ENCODE assay signal across 16 cellular contexts in genomic region chr17:45388604-45389325, GRCh38. TPM values are rescaled to one million over a fixed set of nuclear protein-coding genes. Genes with fewer than 3 reads are reported as not detected.
DNase-seq lines count a peak whose midpoint lies in the region; ATAC-seq and TF ChIP-seq lines count a peak whose summit lies in the region.
"Had no signal": no experiment of that assay in that cellular context is flagged by ENCODE, and none has a peak within 500 bp of the region (broad histone marks: within the 10 kb centered on the region; RNA-seq: fewer than 3 reads in every experiment).

No MANE protein-coding gene starts in this region.

- H3K9ac ChIP-seq in GM23248 = no peak overlapping the region

- WGBS in GM23248 (ENCODE audit: low coverage in 1 of 2, low lambda C conversion rate in 2 of 2, missing lambda C conversion rate in 2 of 2), 2 experiments = 53 to 58% methylated on average over 10 of the region's 10 CpGs

- H3K4me1 Mint-ChIP-seq in activated T-helper 1 cell treated with anti-CD3 and anti-CD28 coated beads, Interleukin-12 subunit alpha, Interleukin-12 subunit beta, Interleukin-2, Interleukin-4 antibody, amounts not matched to agents 30 ng/mL and 10 ng/mL and 1 ng/mL, durations not matched to agents 14 hours and 24 hours and 36 hours (ENCODE audit: low read depth) = peaks cover 31% of the 10 kb centered on the region
- peaks cover 18% of the 10 kb centered on the region for H3K4me1 Mint-ChIP-seq in activated T-helper 2 cell treated with anti-CD3 and anti-CD28 coated beads, Interferon-gamma antibody, Interleukin-2, Interleukin-4, amounts not matched to agents 10 μg/mL and 5 μg/mL and 100 μg/mL, durations not matched to agents 14 hours and 24 hours and 36 hours (ENCODE audit: low read depth)

- peaks cover 7% of the 10 kb centered on the region for H3K27me3 Mint-ChIP-seq in activated T-helper 1 cell treated with anti-CD3 and anti-CD28 coated beads, Interleukin-12 subunit alpha, Interleukin-12 subunit beta, Interleukin-2, Interleukin-4 antibody, amounts not matched to agents 30 ng/mL and 10 ng/mL and 1 ng/mL, durations not matched to agents 14 hours and 24 hours and 36 hours (ENCODE audit: insufficient read depth)
- H3K27me3 Mint-ChIP-seq in activated T-helper 2 cell treated with anti-CD3 and anti-CD28 coated beads, Interferon-gamma antibody, Interleukin-2, Interleukin-4, amounts not matched to agents 10 μg/mL and 5 μg/mL and 100 μg/mL, durations not matched to agents 14 hours and 24 hours and 36 hours (ENCODE audit: low read depth) = peaks cover 2% of the 10 kb centered on the region

- no peaks in the 10 kb centered on the region for H3F3A ChIP-seq in GM23248 (ENCODE audit: insufficient read depth)

- no peaks in the 10 kb centered on the region for H4K20me1 ChIP-seq in GM23248 (ENCODE audit: insufficient read depth)

- ATAC-seq in foreskin keratinocyte (peak; percentile 38), HG02610 (IDR thresholded peaks at IDR 0.05; ENCODE audit: unreplicated experiment) (no peak)
- ATAC-seq: natural killer cell treated with Interleukin-12 subunit alpha and Interleukin-12 subunit beta and Interleukin-15 and Interleukin-18, amount 100 ng/mL, for 72 hours had no signal

- no peaks in the 10 kb centered on the region for H3K9me3 Mint-ChIP-seq in activated T-helper 1 cell treated with anti-CD3 and anti-CD28 coated beads, Interleukin-12 subunit alpha, Interleukin-12 subunit beta, Interleukin-2, Interleukin-4 antibody, amounts not matched to agents 30 ng/mL and 10 ng/mL and 1 ng/mL, durations not matched to agents 14 hours and 24 hours and 36 hours
- H3K9me3 Mint-ChIP-seq in activated T-helper 2 cell treated with anti-CD3 and anti-CD28 coated beads, Interferon-gamma antibody, Interleukin-2, Interleukin-4, amounts not matched to agents 10 μg/mL and 5 μg/mL and 100 μg/mL, durations not matched to agents 14 hours and 24 hours and 36 hours = no peaks in the 10 kb centered on the region
- H3K9me3 Mint-ChIP-seq: activated CD4-positive, alpha-beta memory T cell treated with anti-CD3 and anti-CD28 coated beads, Interleukin-2, amount 10 ng/mL, durations not matched to agents 7 days and 5 days; natural killer cell treated with Interleukin-12 subunit alpha and Interleukin-12 subunit beta and Interleukin-15 and Interleukin-18, amount 100 ng/mL, for 72 hours had no signal

- DNase-seq in AG08395 (ENCODE audit: low spot score) (peak; percentile 80), GM23248 (peak; percentile 77), foreskin keratinocyte (no peak), NCI-H446 treated with DMSO at 0.1 percent for 48 hours (lab: John Stamatoyannopoulos, UW) (no peak), NCI-H524 treated with DMSO at 0.1 percent for 48 hours (lab: John Stamatoyannopoulos, UW) (no peak)
- DNase-seq in activated T-helper 1 cell treated with anti-CD3 and anti-CD28 coated beads, Interleukin-12 subunit alpha, Interleukin-12 subunit beta, Interleukin-2, Interleukin-4 antibody, amounts not matched to agents 30 ng/mL and 10 ng/mL and 1 ng/mL, durations not matched to agents 14 hours and 24 hours and 36 hours (ENCODE audit: low spot score) = no peak
- DNase-seq in activated T-helper 2 cell treated with anti-CD3 and anti-CD28 coated beads, Interferon-gamma antibody, Interleukin-2, Interleukin-4, amounts not matched to agents 10 μg/mL and 5 μg/mL and 100 μg/mL, durations not matched to agents 14 hours and 24 hours and 36 hours (ENCODE audit: low spot score) = no peak
- DNase-seq: activated CD4-positive, alpha-beta memory T cell treated with anti-CD3 and anti-CD28 coated beads, Interleukin-2, amount 10 ng/mL, durations not matched to agents 7 days and 5 days; NCI-H1092; NCI-H226; retina; tibial artery had no signal

- H3K36me3 Mint-ChIP-seq in activated T-helper 1 cell treated with anti-CD3 and anti-CD28 coated beads, Interleukin-12 subunit alpha, Interleukin-12 subunit beta, Interleukin-2, Interleukin-4 antibody, amounts not matched to agents 30 ng/mL and 10 ng/mL and 1 ng/mL, durations not matched to agents 14 hours and 24 hours and 36 hours (ENCODE audit: low read depth) = no peaks in the 10 kb centered on the region
- H3K36me3 Mint-ChIP-seq in activated T-helper 2 cell treated with anti-CD3 and anti-CD28 coated beads, Interferon-gamma antibody, Interleukin-2, Interleukin-4, amounts not matched to agents 10 μg/mL and 5 μg/mL and 100 μg/mL, durations not matched to agents 14 hours and 24 hours and 36 hours (ENCODE audit: low read depth) = no peaks in the 10 kb centered on the region
- H3K36me3 Mint-ChIP-seq: natural killer cell treated with Interleukin-12 subunit alpha and Interleukin-12 subunit beta and Interleukin-15 and Interleukin-18, amount 100 ng/mL, for 72 hours had no signal

- TF ChIP-seq CTCF in foreskin keratinocyte (conservative IDR thresholded peaks at IDR 0.05) = no peak

- in situ Hi-C loops in GM23248 (cut with MboI) = loop anchor here (10.0 kb wide), 1 partner anchor 114 kb away; no protein-coding TSS in a partner anchor

- peak overlapping the region; percentile 31 for H3K4me3 Mint-ChIP-seq in activated T-helper 1 cell treated with anti-CD3 and anti-CD28 coated beads, Interleukin-12 subunit alpha, Interleukin-12 subunit beta, Interleukin-2, Interleukin-4 antibody, amounts not matched to agents 30 ng/mL and 10 ng/mL and 1 ng/mL, durations not matched to agents 14 hours and 24 hours and 36 hours
- no peak overlapping the region for H3K4me3 Mint-ChIP-seq in activated T-helper 2 cell treated with anti-CD3 and anti-CD28 coated beads, Interferon-gamma antibody, Interleukin-2, Interleukin-4, amounts not matched to agents 10 μg/mL and 5 μg/mL and 100 μg/mL, durations not matched to agents 14 hours and 24 hours and 36 hours (ENCODE audit: low read depth)
- H3K4me3 Mint-ChIP-seq: activated CD4-positive, alpha-beta memory T cell treated with anti-CD3 and anti-CD28 coated beads, Interleukin-2, amount 10 ng/mL, durations not matched to agents 7 days and 5 days; natural killer cell treated with Interleukin-12 subunit alpha and Interleukin-12 subunit beta and Interleukin-15 and Interleukin-18, amount 100 ng/mL, for 72 hours had no signal

- H3K9me2 ChIP-seq in GM23248 (ENCODE audit: insufficient read depth) = no peaks in the 10 kb centered on the region

- H3K4me1 ChIP-seq in GM23248 (ENCODE audit: insufficient read depth) = 0 out of 2 replicates have a peak, but pooled peaks cover 7% of the 10 kb centered on the region
- no peaks in the 10 kb centered on the region for H3K4me1 ChIP-seq in foreskin keratinocyte

- H3K4me2 ChIP-seq in GM23248 (ENCODE audit: unreplicated experiment) = peak overlapping the region; percentile 12

- no peaks in the 10 kb centered on the region for H3K79me2 ChIP-seq in GM23248 (ENCODE audit: insufficient read depth)

- no peaks in the 10 kb centered on the region for H3K36me3 ChIP-seq in GM23248 (ENCODE audit: low read depth)
- H3K36me3 ChIP-seq: cardiac muscle cell, tibial artery had no signal

- H3K9me3 ChIP-seq in GM23248 (ENCODE audit: low read depth) = no peaks in the 10 kb centered on the region
- H3K9me3 ChIP-seq: tibial artery had no signal

- H3K27ac ChIP-seq in GM23248 = no peak overlapping the region
- no peak overlapping the region for H3K27ac ChIP-seq in foreskin keratinocyte
- H3K27ac ChIP-seq: cardiac muscle cell, tibial artery had no signal

- H3K4me3 ChIP-seq in GM23248 = no peak overlapping the region
- H3K4me3 ChIP-seq: cardiac muscle cell, lung, tibial artery had no signal

- no peak overlapping the region for H2AFZ ChIP-seq in GM23248

- H3K27me3 ChIP-seq in GM23248 (replicated peaks; ENCODE audit: insufficient read depth) (no peaks in the 10 kb centered on the region), foreskin keratinocyte (peaks cover 3% of the 10 kb centered on the region)
- H3K27me3 ChIP-seq: cardiac muscle cell had no signal

- intact Hi-C loops in activated T-helper 1 cell treated with anti-CD3 and anti-CD28 coated beads, Interleukin-12 subunit alpha, Interleukin-12 subunit beta, Interleukin-2, Interleukin-4 antibody, amounts not matched to agents 30 ng/mL and 10 ng/mL and 1 ng/mL, durations not matched to agents 14 hours and 24 hours and 36 hours (cut with micrococcal nuclease) = loop anchor here (5.0 kb wide), 1 partner anchor 251 kb away; the partner anchor contains the start of gene ACBD4
- intact Hi-C loops in activated T-helper 2 cell treated with anti-CD3 and anti-CD28 coated beads, Interferon-gamma antibody, Interleukin-2, Interleukin-4, amounts not matched to agents 10 μg/mL and 5 μg/mL and 100 μg/mL, durations not matched to agents 14 hours and 24 hours and 36 hours (cut with micrococcal nuclease) = no loop called here

- H3K27ac Mint-ChIP-seq in activated T-helper 1 cell treated with anti-CD3 and anti-CD28 coated beads, Interleukin-12 subunit alpha, Interleukin-12 subunit beta, Interleukin-2, Interleukin-4 antibody, amounts not matched to agents 30 ng/mL and 10 ng/mL and 1 ng/mL, durations not matched to agents 14 hours and 24 hours and 36 hours = peak overlapping the region; percentile 46
- H3K27ac Mint-ChIP-seq in activated T-helper 2 cell treated with anti-CD3 and anti-CD28 coated beads, Interferon-gamma antibody, Interleukin-2, Interleukin-4, amounts not matched to agents 10 μg/mL and 5 μg/mL and 100 μg/mL, durations not matched to agents 14 hours and 24 hours and 36 hours = no peak overlapping the region
- H3K27ac Mint-ChIP-seq: activated CD4-positive, alpha-beta memory T cell treated with anti-CD3 and anti-CD28 coated beads, Interleukin-2, amount 10 ng/mL, durations not matched to agents 7 days and 5 days had no signal

RNA-seq across cellular contexts. Expression of gene ARHGAP27, which starts 43.9 kb away (rescaled TPM):
- 1.3 and 3.4 TPM in 2 replicates for total RNA-seq in GM23248 (2014; rRNA removed; shearing (Covaris generic))
- polyA plus RNA-seq in GM23248 (2016; fragmentation: Nextera tagmentation; extraction: Ambion mirVana) (0.33 and 0.59 TPM in 2 replicates), foreskin keratinocyte (9.5 and 10.0 TPM in 2 replicates)
- total RNA-seq in activated T-helper 1 cell treated with anti-CD3 and anti-CD28 coated beads, Interleukin-12 subunit alpha, Interleukin-12 subunit beta, Interleukin-2, Interleukin-4 antibody, amounts not matched to agents 30 ng/mL and 10 ng/mL and 1 ng/mL, durations not matched to agents 14 hours and 24 hours and 36 hours = 47.9 and 59.1 TPM in 2 replicates
- total RNA-seq in foreskin keratinocyte = 13.3 and 13.5 TPM in 2 replicates
- 50.7 and 58.0 TPM in 2 replicates for total RNA-seq in activated T-helper 2 cell treated with anti-CD3 and anti-CD28 coated beads, Interferon-gamma antibody, Interleukin-2, Interleukin-4, amounts not matched to agents 10 μg/mL and 5 μg/mL and 100 μg/mL, durations not matched to agents 14 hours and 24 hours and 36 hours

Comparison
In these comparisons a context has a peak if more than half of its experiments do, and no peak if none do; other contexts are left out.
1. DNase-seq: peak in AG08395 (single experiment) and GM23248 (single experiment); none in activated T-helper 1 cell treated with anti-CD3 and anti-CD28 coated beads, Interleukin-12 subunit alpha, Interleukin-12 subunit beta, Interleukin-2, Interleukin-4 antibody, amounts not matched to agents 30 ng/mL and 10 ng/mL and 1 ng/mL, durations not matched to agents 14 hours and 24 hours and 36 hours (single experiment), foreskin keratinocyte (0 of 2), NCI-H446 treated with DMSO at 0.1 percent for 48 hours (single experiment), activated T-helper 2 cell treated with anti-CD3 and anti-CD28 coated beads, Interferon-gamma antibody, Interleukin-2, Interleukin-4, amounts not matched to agents 10 μg/mL and 5 μg/mL and 100 μg/mL, durations not matched to agents 14 hours and 24 hours and 36 hours (single experiment) and NCI-H524 treated with DMSO at 0.1 percent for 48 hours (single experiment).